ENCODE assay signal across 8 cellular contexts in the genomic region with DNA sequence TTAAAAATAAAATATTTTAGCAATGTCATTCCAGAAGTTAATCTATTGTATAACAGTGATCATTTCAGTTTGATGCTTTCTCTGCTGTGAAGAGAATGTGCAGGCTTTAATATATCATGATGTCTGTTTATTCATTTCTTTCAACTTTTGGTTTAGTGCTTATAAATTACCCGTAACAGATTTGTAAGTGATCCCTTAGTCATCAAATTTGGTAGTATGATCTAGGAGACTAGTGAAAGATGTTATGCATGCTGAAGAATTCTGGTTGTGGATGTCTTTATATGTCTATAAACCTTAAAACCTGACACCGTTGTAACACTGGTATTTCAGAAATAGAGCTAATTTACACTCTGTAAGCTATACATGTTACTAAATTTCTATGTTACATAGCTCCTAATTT.
"Had no signal": no experiment of that assay in that cellular context is flagged by ENCODE, and none has a peak within 500 bp of the region (broad histone marks: within the 10 kb centered on the region; RNA-seq: fewer than 3 reads in every experiment).

No MANE protein-coding gene starts in this region.

- FAIRE-seq: G401.6, GM12878, GM12891, GM12892, GM18507, GM19239 had no signal

- H3K4me3 ChIP-seq: GM12878 had no signal

- DNase-seq: GDM1, GF-D8 had no signal

- ATAC-seq: GM12878 had no signal
